Comparison of ENCODE assay signal across 10 cellular contexts in the genomic region with DNA sequence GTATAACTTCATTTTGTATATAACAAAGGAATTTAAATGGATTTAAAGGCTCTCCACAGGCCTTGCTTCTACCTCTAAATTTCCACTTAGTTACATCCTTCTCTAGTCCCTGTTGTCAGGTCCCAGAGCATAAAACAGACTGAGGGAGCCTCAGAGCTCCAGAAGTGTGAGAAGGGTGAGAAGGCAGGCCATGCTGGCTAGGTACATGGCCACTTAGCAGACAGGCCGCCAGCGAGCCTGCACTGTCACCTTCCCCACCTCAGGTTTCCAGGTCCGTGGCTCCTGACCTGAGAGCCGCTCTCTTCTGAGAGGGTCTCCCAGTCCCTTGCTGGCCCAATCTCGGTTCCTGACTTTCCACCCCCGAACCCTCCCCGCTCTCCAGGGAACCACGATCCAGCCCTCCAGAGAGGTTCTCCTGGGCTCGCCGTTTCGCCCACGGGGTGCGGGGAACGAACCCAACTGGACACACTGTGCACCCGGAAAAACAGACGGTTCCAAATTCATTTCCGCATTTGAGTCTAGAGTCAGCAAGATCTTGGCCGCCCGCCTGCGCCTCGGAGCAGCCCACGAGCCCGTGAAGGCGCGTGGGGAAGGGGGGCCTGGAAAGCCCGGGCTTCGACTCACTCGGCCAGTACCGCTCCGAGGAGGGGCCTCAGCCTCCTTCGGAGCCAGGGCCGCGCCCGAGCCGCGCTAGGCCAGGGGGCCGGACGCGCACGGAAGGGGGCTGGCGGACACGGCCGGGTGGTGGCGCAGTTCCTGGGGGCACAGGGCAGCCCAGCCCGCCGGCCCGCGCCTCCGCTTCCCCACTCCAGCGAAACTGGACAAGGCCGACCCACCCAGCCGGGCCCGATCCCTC. TPM values are rescaled to one million over a fixed set of nuclear protein-coding genes. Genes with fewer than 3 reads are reported as not detected.
A peak's percentile ranks its signal among the peaks of the same experiment; 100 is the strongest.
DNase-seq lines count a peak whose midpoint lies in the region; ATAC-seq and TF ChIP-seq lines count a peak whose summit lies in the region.
"Had no signal": no experiment of that assay in that cellular context is flagged by ENCODE, and none has a peak within 500 bp of the region (broad histone marks: within the 10 kb centered on the region; RNA-seq: fewer than 3 reads in every experiment).

No MANE protein-coding gene starts in this region.

- H3K36me3 ChIP-seq in osteoblast (ENCODE audit: insufficient read depth, low read length) = no peaks in the 10 kb centered on the region

- H4K20me1 ChIP-seq in osteoblast (ENCODE audit: insufficient read depth, low read length) = no peaks in the 10 kb centered on the region

- H2AFZ ChIP-seq in osteoblast (ENCODE audit: low read length) = peak overlapping the region; percentile 73

- no peak overlapping the region for H3K4me3 Mint-ChIP-seq in activated naive CD8-positive, alpha-beta T cell treated with anti-CD3 and anti-CD28 coated beads, Interleukin-2, amount 50 U/mL, for 24 hours

- H3K9me3 ChIP-seq in osteoblast (ENCODE audit: low read depth, low read length) = no peaks in the 10 kb centered on the region

- peaks cover 9% of the 10 kb centered on the region for H3K4me1 ChIP-seq in osteoblast (ENCODE audit: insufficient read depth, low read length)

- H3K4me3 ChIP-seq in osteoblast (ENCODE audit: insufficient read depth, low read length) = peak overlapping the region; percentile 67

- no peak overlapping the region for H3K27ac ChIP-seq in osteoblast (ENCODE audit: low read depth, low read length)

- peaks cover 42% of the 10 kb centered on the region for H3K27me3 ChIP-seq in osteoblast (ENCODE audit: insufficient read depth, low read length)

- DNase-seq in AG20443 (ENCODE audit: low spot score) (peak; percentile 19), left cardiac atrium (peak; percentile 73), osteoblast (ENCODE audit: insufficient read length, low spot score, missing footprints) (no peak), cortex of kidney (lab: John Stamatoyannopoulos, UW) (no peak), NCI-H2171 treated with DMSO at 0.1 percent for 48 hours (lab: John Stamatoyannopoulos, UW) (no peak), H4 (ENCODE audit: low spot score) (no peak)
- DNase-seq in activated naive CD8-positive, alpha-beta T cell treated with anti-CD3 and anti-CD28 coated beads, Interleukin-2, amount 50 U/mL, for 24 hours = no peak
- DNase-seq: DMS79 treated with DMSO at 0.1 percent for 48 hours; stimulated activated CD4-positive, alpha-beta T cell treated with anti-CD3 and anti-CD28 coated beads, Interleukin-15, amount 100 ng/mL, for 24 hours had no signal

- peaks cover 2% of the 10 kb centered on the region for H3K36me3 Mint-ChIP-seq in activated naive CD8-positive, alpha-beta T cell treated with anti-CD3 and anti-CD28 coated beads, Interleukin-2, amount 50 U/mL, for 24 hours (ENCODE audit: low read depth)

- peaks cover 4% of the 10 kb centered on the region for H3K9me3 Mint-ChIP-seq in activated naive CD8-positive, alpha-beta T cell treated with anti-CD3 and anti-CD28 coated beads, Interleukin-2, amount 50 U/mL, for 24 hours

- H3K79me2 ChIP-seq in osteoblast (ENCODE audit: insufficient read depth, low read length) = no peaks in the 10 kb centered on the region

- H3K27me3 Mint-ChIP-seq in activated naive CD8-positive, alpha-beta T cell treated with anti-CD3 and anti-CD28 coated beads, Interleukin-2, amount 50 U/mL, for 24 hours = peaks cover 61% of the 10 kb centered on the region

- H3K4me1 Mint-ChIP-seq in activated naive CD8-positive, alpha-beta T cell treated with anti-CD3 and anti-CD28 coated beads, Interleukin-2, amount 50 U/mL, for 24 hours = peaks cover 6% of the 10 kb centered on the region

- TF ChIP-seq CTCF in osteoblast (IDR thresholded peaks at IDR 0.05; ENCODE audit: extremely low read depth, low read depth, low read length) = peak; percentile 5

- H3K27ac Mint-ChIP-seq in activated naive CD8-positive, alpha-beta T cell treated with anti-CD3 and anti-CD28 coated beads, Interleukin-2, amount 50 U/mL, for 24 hours = no peak overlapping the region

- ATAC-seq in activated naive CD8-positive, alpha-beta T cell treated with anti-CD3 and anti-CD28 coated beads, Interleukin-2, amount 50 U/mL, for 24 hours = peak; percentile 36
- ATAC-seq in left cardiac atrium (peak; percentile 91 to 95), GM18498 (IDR thresholded peaks at IDR 0.05; ENCODE audit: unreplicated experiment) (no peak)

- peak overlapping the region; percentile 84 for H3K4me2 ChIP-seq in osteoblast (ENCODE audit: insufficient read depth, low read length)

- intact Hi-C loops in left cardiac atrium (cut with DNase I) = no loop called here

RNA-seq across cellular contexts. Expression of a gene that starts 16.7 kb away (rescaled TPM):
- total RNA-seq in left cardiac atrium (under 1 TPM; 0.21 to 0.56 TPM), osteoblast (not detected in 2 replicates)
- total RNA-seq in H4 (2014; rRNA removed; shearing (Covaris generic)) = 4.3 and 6.6 TPM in 2 replicates

Comparison
In these comparisons a context has a peak if more than half of its experiments do, and no peak if none do; other contexts are left out.
1. DNase-seq: peak in AG20443 (single experiment) and left cardiac atrium (single experiment); none in activated naive CD8-positive, alpha-beta T cell treated with anti-CD3 and anti-CD28 coated beads, Interleukin-2, amount 50 U/mL, for 24 hours (single experiment), osteoblast (single experiment), cortex of kidney (single experiment), NCI-H2171 treated with DMSO at 0.1 percent for 48 hours (single experiment) and H4 (single experiment).